In the genomic region with DNA sequence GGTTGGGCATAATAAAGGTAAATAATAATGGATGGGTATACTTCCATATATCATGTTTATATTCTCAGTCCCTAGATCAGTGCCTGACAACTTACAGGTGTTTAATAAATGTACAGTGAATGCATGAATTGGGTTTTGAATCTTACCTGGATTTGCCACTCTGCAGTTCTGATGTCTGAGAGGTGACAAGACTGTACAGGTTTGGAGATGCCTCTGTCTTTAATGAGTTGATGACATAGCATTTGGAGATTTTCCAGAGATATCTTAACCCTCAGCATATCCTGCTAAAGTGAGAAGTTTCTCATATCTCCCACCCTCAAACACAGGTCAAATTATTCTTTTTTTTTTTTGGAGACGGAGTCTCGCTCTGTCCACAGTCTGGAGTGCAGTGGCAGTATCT, we compare ENCODE assay signal across 14 cellular contexts. TPM values are rescaled to one million over a fixed set of nuclear protein-coding genes. Genes with fewer than 3 reads are reported as not detected.
DNase-seq lines count a peak whose midpoint lies in the region; TF ChIP-seq lines count a peak whose summit lies in the region.
"Had no signal": no experiment of that assay in that cellular context is flagged by ENCODE, and none has a peak within 500 bp of the region (broad histone marks: within the 10 kb centered on the region; RNA-seq: fewer than 3 reads in every experiment).

No MANE protein-coding gene starts in this region.

- no peaks in the 10 kb centered on the region for H3K9me3 Mint-ChIP-seq in activated naive CD4-positive, alpha-beta T cell treated with anti-CD3 and anti-CD28 coated beads, Interleukin-2, amount 10 ng/mL, durations not matched to agents 7 days and 5 days
- H3K9me3 Mint-ChIP-seq in glutamatergic neuron (ENCODE audit: unreplicated experiment), result peaks cover 7% of the 10 kb centered on the region
- H3K9me3 Mint-ChIP-seq: memory B cell had no signal

- H3K27me3 ChIP-seq in spleen (replicated peaks in 1 of 7), result no peaks in the 10 kb centered on the region

- no peak for TF ChIP-seq POLR2A in spleen (IDR thresholded peaks at IDR 0.05)

- DNase-seq in activated naive CD4-positive, alpha-beta T cell treated with anti-CD3 and anti-CD28 coated beads, Interleukin-2, amount 10 ng/mL, durations not matched to agents 7 days and 5 days, result no peak
- DNase-seq in activated naive CD4-positive, alpha-beta T cell treated with Interleukin-2 at 50 U/mL for 16 hours, result no peak
- DNase-seq in RPMI8226 (peak; percentile 13), glutamatergic neuron (no peak), spleen (no peak), NCI-H526 (lab: John Stamatoyannopoulos, UW) (no peak), NCI-H1436 treated with DMSO at 0.1 percent for 48 hours (lab: John Stamatoyannopoulos, UW) (no peak), 8988T (no peak)
- DNase-seq: activated CD8-positive, alpha-beta memory T cell treated with anti-CD3 and anti-CD28 coated beads, Interleukin-2, amount 10 ng/mL, durations not matched to agents 7 days and 5 days; NCI-H1048; NCI-H2227 treated with DMSO at 0.1 percent for 48 hours; stimulated activated CD4-positive, alpha-beta T cell treated with anti-CD3 and anti-CD28 coated beads, Interleukin-1b, Interleukin-23, amount 100 ng/mL, for 48 hours; T1000 had no signal

- peaks cover 39% of the 10 kb centered on the region for H3K4me1 Mint-ChIP-seq in activated naive CD4-positive, alpha-beta T cell treated with anti-CD3 and anti-CD28 coated beads, Interleukin-2, amount 10 ng/mL, durations not matched to agents 7 days and 5 days
- H3K4me1 Mint-ChIP-seq in glutamatergic neuron (ENCODE audit: low read depth, unreplicated experiment), result peaks cover 9% of the 10 kb centered on the region

- CTCF ChIA-PET in activated naive CD4-positive, alpha-beta T cell treated with anti-CD3 and anti-CD28 coated beads, Interleukin-2, amount 10 ng/mL, durations not matched to agents 7 days and 5 days (lab: Charles Lee), result no interaction called here

- H3K27ac ChIP-seq in spleen, result peak overlapping the region in 5 of 8 donors; percentile 88 to 94 (median 92)

- peaks cover 23% of the 10 kb centered on the region for H3K27me3 Mint-ChIP-seq in activated naive CD4-positive, alpha-beta T cell treated with anti-CD3 and anti-CD28 coated beads, Interleukin-2, amount 10 ng/mL, durations not matched to agents 7 days and 5 days
- H3K27me3 Mint-ChIP-seq in glutamatergic neuron (ENCODE audit: unreplicated experiment), result peaks cover 5% of the 10 kb centered on the region
- H3K27me3 Mint-ChIP-seq: activated CD8-positive, alpha-beta memory T cell treated with anti-CD3 and anti-CD28 coated beads, Interleukin-2, amount 10 ng/mL, durations not matched to agents 7 days and 5 days; memory B cell had no signal

- H3K4me1 ChIP-seq in spleen, result peaks cover 17 to 87% (median 49%) of the 10 kb centered on the region in 6 donors

- H3K27ac Mint-ChIP-seq in activated naive CD4-positive, alpha-beta T cell treated with anti-CD3 and anti-CD28 coated beads, Interleukin-2, amount 10 ng/mL, durations not matched to agents 7 days and 5 days, result no peak overlapping the region
- H3K27ac Mint-ChIP-seq in glutamatergic neuron (ENCODE audit: unreplicated experiment), result no peak overlapping the region
- H3K27ac Mint-ChIP-seq: activated CD8-positive, alpha-beta memory T cell treated with anti-CD3 and anti-CD28 coated beads, Interleukin-2, amount 10 ng/mL, durations not matched to agents 7 days and 5 days had no signal

- peaks cover 3% of the 10 kb centered on the region for H3K36me3 Mint-ChIP-seq in activated naive CD4-positive, alpha-beta T cell treated with anti-CD3 and anti-CD28 coated beads, Interleukin-2, amount 10 ng/mL, durations not matched to agents 7 days and 5 days
- no peaks in the 10 kb centered on the region for H3K36me3 Mint-ChIP-seq in glutamatergic neuron (ENCODE audit: unreplicated experiment)
- H3K36me3 Mint-ChIP-seq: activated CD8-positive, alpha-beta memory T cell treated with anti-CD3 and anti-CD28 coated beads, Interleukin-2, amount 10 ng/mL, durations not matched to agents 7 days and 5 days; memory B cell had no signal

- H3K4me3 Mint-ChIP-seq in activated naive CD4-positive, alpha-beta T cell treated with anti-CD3 and anti-CD28 coated beads, Interleukin-2, amount 10 ng/mL, durations not matched to agents 7 days and 5 days, result peak overlapping the region; percentile 47
- peak overlapping the region; percentile 3 for H3K4me3 Mint-ChIP-seq in glutamatergic neuron (ENCODE audit: unreplicated experiment)

- intact Hi-C loops in spleen (cut with DNase I; ENCODE audit: low total_unique reads), result no loop called here

- TF ChIP-seq CTCF in glutamatergic neuron (IDR thresholded peaks at IDR 0.05; ENCODE audit: partially characterized antibody, unreplicated experiment) (no peak), spleen (IDR thresholded peaks at IDR 0.05 in 8 of 11, conservative IDR thresholded peaks at IDR 0.05 in 3 of 11) (no peak)

- no peaks in the 10 kb centered on the region for H3K9me3 ChIP-seq in spleen

- peak overlapping the region in 5 of 8 donors; percentile 1 to 96 (median 79) for H3K4me3 ChIP-seq in spleen

- WGBS in spleen, 5 donors, result 89 to 95% (median 92%) methylated on average over 2 of the region's 2 CpGs

- peaks cover 0 to 6% (median 0%) of the 10 kb centered on the region in 6 donors for H3K36me3 ChIP-seq in spleen

RNA-seq across cellular contexts. Expression of gene ANKS1A, which starts 2.2 kb away (rescaled TPM):
- total RNA-seq in glutamatergic neuron (ENCODE audit: unreplicated experiment), result 76.9 TPM
- total RNA-seq in spleen, result 10 to 100 TPM; 32.0 to 68.9 (median 55.5) TPM
- polyA plus RNA-seq in spleen, result 10 to 100 TPM in 1 of 3 donors, 1 to 10 TPM in 2; 5.1 to 15.0 (median 8.4) TPM

RNA-seq across cellular contexts. Expression of gene TAF11, which starts 3.5 kb away (rescaled TPM):
- total RNA-seq in glutamatergic neuron (ENCODE audit: unreplicated experiment), result 48.5 TPM
- total RNA-seq in spleen, result 10 to 100 TPM; 19.1 to 27.7 (median 24.9) TPM
- 10 to 100 TPM; 34.3 to 56.3 (median 41.5) TPM for polyA plus RNA-seq in spleen
